Comparison of ENCODE assay signal across 8 cellular contexts in genomic region chr1:11262171-11263049, GRCh38. TPM values are rescaled to one million over a fixed set of nuclear protein-coding genes. Genes with fewer than 3 reads are reported as not detected.
DNase-seq lines count a peak whose midpoint lies in the region; ATAC-seq and TF ChIP-seq lines count a peak whose summit lies in the region.

MTOR (minus strand) TSS chr1:11262551; CDS start chr1:11259409, 3,142 bp downstream.

- H3K9me3 ChIP-seq in colonic mucosa: no peaks in the 10 kb centered on the region

- H3K27ac Mint-ChIP-seq in activated CD4-positive, alpha-beta T cell treated with anti-CD3 and anti-CD28 coated beads, Interleukin-2, amount 10 ng/mL, durations not matched to agents 24 days and 14 days: peak within 1 kb of the TSS; percentile 81

- H3K4me3 Mint-ChIP-seq in activated CD4-positive, alpha-beta T cell treated with anti-CD3 and anti-CD28 coated beads, Interleukin-2, amount 10 ng/mL, durations not matched to agents 24 days and 14 days: peak within 1 kb of the TSS; percentile 90

- peak within 1 kb of the TSS; percentile 83 to 98 for H3K9ac ChIP-seq in colonic mucosa (ENCODE audit: low read depth in 2 of 2, low read length in 2 of 2)

- H3K27me3 ChIP-seq in colonic mucosa (no peaks in the 10 kb centered on the region), layer of hippocampus (ENCODE audit: control insufficient read depth, insufficient read depth, low read length) (no peaks in the 10 kb centered on the region)

- no peaks in the 10 kb centered on the region for H3K9me3 Mint-ChIP-seq in activated CD4-positive, alpha-beta T cell treated with anti-CD3 and anti-CD28 coated beads, Interleukin-2, amount 10 ng/mL, durations not matched to agents 24 days and 14 days

- H3K4me1 Mint-ChIP-seq in activated CD4-positive, alpha-beta T cell treated with anti-CD3 and anti-CD28 coated beads, Interleukin-2, amount 10 ng/mL, durations not matched to agents 24 days and 14 days: peaks cover 7% of the 10 kb centered on the region

- H3K27ac ChIP-seq in colonic mucosa: peak within 1 kb of the TSS; percentile 7
- H3K27ac ChIP-seq in layer of hippocampus (ENCODE audit: low read depth, low read length): peak within 1 kb of the TSS; percentile 83

- H3K36me3 ChIP-seq in colonic mucosa: peaks cover 7% of the 10 kb centered on the region

- peaks cover 6% of the 10 kb centered on the region for H3K4me1 ChIP-seq in colonic mucosa

- no peak for TF ChIP-seq CTCF in colonic mucosa (IDR thresholded peaks at IDR 0.05)

- intact Hi-C loops in activated CD4-positive, alpha-beta T cell treated with anti-CD3 and anti-CD28 coated beads, Interleukin-2, amount 10 ng/mL, durations not matched to agents 24 days and 14 days (cut with micrococcal nuclease): loop anchor here (1.0 to 5.0 kb wide), 4 partner anchors 11 to 545 kb away; partner anchors contain the start of genes CLCN6, MTHFR, SRM and TARDBP
- intact Hi-C loops in colonic mucosa (cut with DNase I): no loop called here

- ATAC-seq in GM19324 (IDR thresholded peaks at IDR 0.05; ENCODE audit: low FRiP score, unreplicated experiment) (peak; percentile 95), HG03469 (IDR thresholded peaks at IDR 0.05; ENCODE audit: unreplicated experiment) (peak; percentile 90)

- H3K4me3 ChIP-seq in colonic mucosa: peak within 1 kb of the TSS; percentile 96

- peaks cover 5% of the 10 kb centered on the region for H3K27me3 Mint-ChIP-seq in activated CD4-positive, alpha-beta T cell treated with anti-CD3 and anti-CD28 coated beads, Interleukin-2, amount 10 ng/mL, durations not matched to agents 24 days and 14 days

- DNase-seq in C1 segment of cervical spinal cord (lab: John Stamatoyannopoulos, UW) (peak; percentile 86 to 100 (median 96)), NCI-H526 treated with DMSO at 0.1 percent for 48 hours (lab: John Stamatoyannopoulos, UW) (peak; percentile 97), colonic mucosa (peak; percentile 99)
- DNase-seq in activated CD4-positive, alpha-beta T cell treated with anti-CD3 and anti-CD28 coated beads, Interleukin-2, amount 10 ng/mL, durations not matched to agents 24 days and 14 days: peak; percentile 99
- DNase-seq in stimulated activated CD4-positive, alpha-beta T cell treated with anti-CD3 and anti-CD28 coated beads, Interleukin-1b, Interleukin-23, amount 100 ng/mL, for 4 hours (ENCODE audit: low read depth in 2 of 2): peak; percentile 83 to 92

- peaks cover 18% of the 10 kb centered on the region for H3K36me3 Mint-ChIP-seq in activated CD4-positive, alpha-beta T cell treated with anti-CD3 and anti-CD28 coated beads, Interleukin-2, amount 10 ng/mL, durations not matched to agents 24 days and 14 days (ENCODE audit: low read depth)

RNA-seq across cellular contexts. Expression of gene MTOR, which starts in this region (rescaled TPM):
- total RNA-seq in activated CD4-positive, alpha-beta T cell treated with anti-CD3 and anti-CD28 coated beads, Interleukin-2, amount 10 ng/mL, durations not matched to agents 24 days and 14 days: 48.1 and 54.4 TPM in 2 replicates
- 10 to 100 TPM; 29.9 to 50.2 TPM for total RNA-seq in colonic mucosa

Comparison
In these comparisons a context has a peak if more than half of its experiments do, and no peak if none do; other contexts are left out.
1. Peak in every context shown above with its lines: DNase-seq, ATAC-seq, H3K4me3 ChIP-seq and H3K27ac ChIP-seq.